In the genomic region with DNA sequence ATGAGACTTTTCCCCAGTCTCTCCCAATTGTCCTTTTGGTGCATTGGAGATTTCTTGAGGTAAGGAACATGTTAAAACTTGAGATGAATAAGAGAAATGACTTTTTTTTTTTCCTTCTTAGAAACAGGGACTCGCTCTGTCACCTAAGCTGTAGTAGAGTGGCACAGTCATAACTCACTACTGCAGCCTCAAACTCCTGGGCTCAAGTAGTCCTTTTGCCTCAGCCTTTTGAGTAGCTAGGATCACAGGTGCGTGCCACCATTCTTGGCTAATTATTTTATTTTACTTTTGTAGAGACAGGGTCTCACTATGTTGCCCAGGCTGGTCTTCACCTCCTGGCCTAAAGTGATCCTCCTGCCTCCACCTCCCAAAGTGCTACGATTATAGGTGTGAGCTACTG, we compare ENCODE assay signal across 11 cellular contexts. TPM values are rescaled to one million over a fixed set of nuclear protein-coding genes. Genes with fewer than 3 reads are reported as not detected.
DNase-seq lines count a peak whose midpoint lies in the region; ATAC-seq and TF ChIP-seq lines count a peak whose summit lies in the region.
"Had no signal": no experiment of that assay in that cellular context is flagged by ENCODE, and none has a peak within 500 bp of the region (broad histone marks: within the 10 kb centered on the region; RNA-seq: fewer than 3 reads in every experiment).

No MANE protein-coding gene starts in this region.

- no peak for DNase-seq in naive B cell
- no peak for DNase-seq in epidermal melanocyte (ENCODE audit: insufficient read length, low spot score)
- no peak for DNase-seq in coronary artery (ENCODE audit: low spot score)
- DNase-seq in NCI-H1694 (lab: John Stamatoyannopoulos, UW), result no peak
- no peak for DNase-seq in NCI-H1092 (lab: John Stamatoyannopoulos, UW)
- DNase-seq: DMS53, NCI-H510A, pancreas had no signal

- peak overlapping the region in 4 of 8 donors; percentile 2 to 84 (median 68) for H3K4me3 Mint-ChIP-seq in naive B cell

- H3K27me3 Mint-ChIP-seq in naive B cell, result no peaks in the 10 kb centered on the region

- H3K9me3 Mint-ChIP-seq in naive B cell, result no peaks in the 10 kb centered on the region

- no peak for TF ChIP-seq CTCF in coronary artery (IDR thresholded peaks at IDR 0.05)

- peaks cover 35 to 66% (median 43%) of the 10 kb centered on the region in 3 donors for H3K4me1 Mint-ChIP-seq in naive B cell

- H3K27ac ChIP-seq in coronary artery, result no peak overlapping the region
- H3K27ac ChIP-seq: pancreas had no signal

- ATAC-seq in GM18511 (IDR thresholded peaks at IDR 0.05; ENCODE audit: unreplicated experiment) (peak; percentile 59), GM21390 (IDR thresholded peaks at IDR 0.05; ENCODE audit: unreplicated experiment) (peak; percentile 45), HG03520 (IDR thresholded peaks at IDR 0.05; ENCODE audit: unreplicated experiment) (peak; percentile 39), naive B cell (ENCODE audit: low read depth in 2 of 2) (no peak)

- peak overlapping the region; percentile 73 to 91 (median 84) for H3K27ac Mint-ChIP-seq in naive B cell

- H3K36me3 Mint-ChIP-seq in naive B cell, result no peaks in the 10 kb centered on the region

- H3K4me3 ChIP-seq in coronary artery, result no peak overlapping the region
- H3K4me3 ChIP-seq: pancreas had no signal

RNA-seq across cellular contexts. Expression of a gene that starts 25.9 kb away (rescaled TPM):
- polyA plus RNA-seq in naive B cell (ENCODE audit: low read depth in 6 of 6), result 100 to 1,000 TPM; 168 to 314 (median 243) TPM

Comparison
In these comparisons a context has a peak if more than half of its experiments do, and no peak if none do; other contexts are left out.
1. ATAC-seq: peak in GM18511 (single experiment), GM21390 (single experiment) and HG03520 (single experiment); none in naive B cell (0 of 2).